In genomic region chr15:74892313-74892712, GRCh38 we compare ENCODE assay signal across 17 cellular contexts. TPM values are rescaled to one million over a fixed set of nuclear protein-coding genes. Genes with fewer than 3 reads are reported as not detected.
DNase-seq lines count a peak whose midpoint lies in the region; ATAC-seq and TF ChIP-seq lines count a peak whose summit lies in the region.
"Had no signal": no experiment of that assay in that cellular context is flagged by ENCODE, and none has a peak within 500 bp of the region (broad histone marks: within the 10 kb centered on the region; RNA-seq: fewer than 3 reads in every experiment).

No MANE protein-coding gene starts in this region.

- no peak for DNase-seq in T-helper 1 cell
- peak; percentile 89 for DNase-seq in Calu3
- DNase-seq in body of pancreas = peak; percentile 50 to 79 (median 75)
- DNase-seq in naive thymus-derived CD4-positive, alpha-beta T cell = no peak
- DNase-seq in lower lobe of right lung = no peak
- DNase-seq in SW 1271 (lab: John Stamatoyannopoulos, UW) = no peak
- DNase-seq: activated effector memory CD4-positive, alpha-beta T cell treated with Interleukin-2 at 50 U/mL for 16 hours; Caco-2; caudate nucleus; GM23248; KBM-7; NCI-H1930; nucleus accumbens; stimulated activated CD4-positive, alpha-beta T cell treated with anti-CD3 and anti-CD28 coated beads, Interleukin-12 subunit alpha, Interleukin-12 subunit beta, amount 100 ng/mL, for 4 hours had no signal

- H3K27ac ChIP-seq in body of pancreas (peak overlapping the region in 3 of 4 donors; percentile 50 to 85 (median 82)), lower lobe of right lung (no peak overlapping the region)
- peak overlapping the region; percentile 70 for H3K27ac ChIP-seq in naive thymus-derived CD4-positive, alpha-beta T cell (ENCODE audit: low read depth, low read length)
- H3K27ac ChIP-seq: A549, GM23248 had no signal

- H3K27ac Mint-ChIP-seq in T-helper 1 cell treated with Interleukin-12 subunit alpha and Interleukin-12 subunit beta and Interleukin-4 antibody, amounts not matched to agents 30 μg/mL and 1 μg/mL, for 36 hours = peak overlapping the region; percentile 98
- peak overlapping the region; percentile 27 for H3K27ac Mint-ChIP-seq in Calu3 (ENCODE audit: unreplicated experiment)
- peak overlapping the region; percentile 83 to 100 (median 97) for H3K27ac Mint-ChIP-seq in naive thymus-derived CD4-positive, alpha-beta T cell

- BruUV-seq in Calu3 (replicated peaks; lab: Mats Ljungman, UMichigan) = no TSS peak

- POLR2A ChIA-PET in naive thymus-derived CD4-positive, alpha-beta T cell (lab: Charles Lee) = interaction anchor here (0.9 to 3.1 kb wide), 9 partner anchors 9 to 564 kb away, joined by 3 to 21 read pairs (median 5); partner anchors contain the start of genes COX5A, SCAMP2 and ULK3

- intact Hi-C loops in Calu3 (cut with micrococcal nuclease; ENCODE audit: unreplicated experiment) (no loop called here), body of pancreas (cut with DNase I) (no loop called here), lower lobe of right lung (cut with DNase I) (no loop called here)
- intact Hi-C loops in naive thymus-derived CD4-positive, alpha-beta T cell (cut with micrococcal nuclease) = loop anchor here (5.0 kb wide), 2 partner anchors 45 to 105 kb away; partner anchors contain the start of gene COX5A (in 1 of the 2)

- H3K4me1 Mint-ChIP-seq in T-helper 1 cell treated with Interleukin-12 subunit alpha and Interleukin-12 subunit beta and Interleukin-4 antibody, amounts not matched to agents 30 μg/mL and 1 μg/mL, for 36 hours (ENCODE audit: low read depth) = peaks cover 32% of the 10 kb centered on the region
- peaks cover 47% of the 10 kb centered on the region for H3K4me1 Mint-ChIP-seq in Calu3 (ENCODE audit: low read depth, unreplicated experiment)
- H3K4me1 Mint-ChIP-seq in naive thymus-derived CD4-positive, alpha-beta T cell = peaks cover 30 to 60% (median 49%) of the 10 kb centered on the region in 7 donors

- no peak overlapping the region for H3K4me3 Mint-ChIP-seq in T-helper 1 cell treated with Interleukin-12 subunit alpha and Interleukin-12 subunit beta and Interleukin-4 antibody, amounts not matched to agents 30 μg/mL and 1 μg/mL, for 36 hours
- no peak overlapping the region for H3K4me3 Mint-ChIP-seq in Calu3 (ENCODE audit: low read depth, unreplicated experiment)
- peak overlapping the region in 5 of 10 donors; percentile 18 to 96 (median 66) for H3K4me3 Mint-ChIP-seq in naive thymus-derived CD4-positive, alpha-beta T cell

- no peaks in the 10 kb centered on the region for H3K27me3 Mint-ChIP-seq in T-helper 1 cell treated with Interleukin-12 subunit alpha and Interleukin-12 subunit beta and Interleukin-4 antibody, amounts not matched to agents 30 μg/mL and 1 μg/mL, for 36 hours (ENCODE audit: low read depth)
- no peaks in the 10 kb centered on the region for H3K27me3 Mint-ChIP-seq in Calu3 (ENCODE audit: unreplicated experiment)
- no peaks in the 10 kb centered on the region for H3K27me3 Mint-ChIP-seq in naive thymus-derived CD4-positive, alpha-beta T cell

- 28 to 42% methylated on average over 3 of the region's 3 CpGs for WGBS in body of pancreas, 2 donors

- CTCF ChIA-PET in Calu3 (lab: Charles Lee) = interaction anchor here (0.6 to 2.1 kb wide), 4 partner anchors 9 to 74 kb away, joined by 4 to 24 read pairs (median 5); no protein-coding TSS in a partner anchor
- CTCF ChIA-PET in naive thymus-derived CD4-positive, alpha-beta T cell (lab: Charles Lee) = interaction anchor here (2.7 kb wide), 1 partner anchor 10 kb away, joined by 13 read pairs; no protein-coding TSS in a partner anchor

- H3K36me3 Mint-ChIP-seq in T-helper 1 cell treated with Interleukin-12 subunit alpha and Interleukin-12 subunit beta and Interleukin-4 antibody, amounts not matched to agents 30 μg/mL and 1 μg/mL, for 36 hours (ENCODE audit: low read depth) = peaks cover 28% of the 10 kb centered on the region
- peaks cover 51% of the 10 kb centered on the region for H3K36me3 Mint-ChIP-seq in Calu3 (ENCODE audit: insufficient read depth, unreplicated experiment)
- H3K36me3 Mint-ChIP-seq in naive thymus-derived CD4-positive, alpha-beta T cell = peaks cover 0 to 24% (median 9%) of the 10 kb centered on the region in 5 donors

- TF ChIP-seq CTCF in Calu3 (IDR thresholded peaks at IDR 0.05; ENCODE audit: unreplicated experiment) = peak; percentile 16
- peak in 3 of 7 experiments; percentile 9 to 21 (median 17) for TF ChIP-seq CTCF in body of pancreas (IDR thresholded peaks at IDR 0.05)
- TF ChIP-seq CTCF in lower lobe of right lung (IDR thresholded peaks at IDR 0.05) = no peak

- peak; percentile 15 for ATAC-seq in body of pancreas
- ATAC-seq in naive thymus-derived CD4-positive, alpha-beta T cell = no peak
- no peak for ATAC-seq in HG02973 (IDR thresholded peaks at IDR 0.05; ENCODE audit: unreplicated experiment)
- no peak for ATAC-seq in lower lobe of right lung
- ATAC-seq: A549 had no signal

- H3K4me3 ChIP-seq in body of pancreas (no peak overlapping the region), lower lobe of right lung (no peak overlapping the region)
- no peak overlapping the region for H3K4me3 ChIP-seq in naive thymus-derived CD4-positive, alpha-beta T cell (ENCODE audit: low read length)
- H3K4me3 ChIP-seq: A549, GM23248 had no signal

- no peak for TF ChIP-seq POLR2A in body of pancreas (IDR thresholded peaks at IDR 0.05)

- H3K9me3 ChIP-seq in body of pancreas (no peaks in the 10 kb centered on the region), lower lobe of right lung (no peaks in the 10 kb centered on the region)
- H3K9me3 ChIP-seq in naive thymus-derived CD4-positive, alpha-beta T cell (ENCODE audit: control insufficient read depth in 2 of 3, low read length in 3 of 3) = no peaks in the 10 kb centered on the region
- H3K9me3 ChIP-seq: A549, Caco-2 had no signal

- peaks cover 38% of the 10 kb centered on the region for H3K4me1 ChIP-seq in body of pancreas
- H3K4me1 ChIP-seq in naive thymus-derived CD4-positive, alpha-beta T cell (ENCODE audit: control insufficient read depth in 2 of 2, insufficient read depth in 2 of 2, low read length in 2 of 2) = peaks cover 33 to 45% of the 10 kb centered on the region in 2 donors
- peaks cover 20% of the 10 kb centered on the region for H3K4me1 ChIP-seq in lower lobe of right lung

- no peaks in the 10 kb centered on the region for H3K36me3 ChIP-seq in body of pancreas (replicated peaks in 1 of 2; ENCODE audit: insufficient read depth in 1 of 2, low read depth in 2 of 2)
- H3K36me3 ChIP-seq in naive thymus-derived CD4-positive, alpha-beta T cell (ENCODE audit: control insufficient read depth in 2 of 3, insufficient read depth in 3 of 3, low read length in 3 of 3) = peaks cover 0 to 33% (median 4%) of the 10 kb centered on the region in 3 experiments
- peaks cover 25% of the 10 kb centered on the region for H3K36me3 ChIP-seq in lower lobe of right lung

- no peaks in the 10 kb centered on the region for H3K9me3 Mint-ChIP-seq in T-helper 1 cell treated with Interleukin-12 subunit alpha and Interleukin-12 subunit beta and Interleukin-4 antibody, amounts not matched to agents 30 μg/mL and 1 μg/mL, for 36 hours
- no peaks in the 10 kb centered on the region for H3K9me3 Mint-ChIP-seq in Calu3 (ENCODE audit: low read depth, unreplicated experiment)
- peaks cover 0 to 4% (median 0%) of the 10 kb centered on the region in 11 donors for H3K9me3 Mint-ChIP-seq in naive thymus-derived CD4-positive, alpha-beta T cell

- H3K27me3 ChIP-seq in body of pancreas = no peaks in the 10 kb centered on the region
- H3K27me3 ChIP-seq in naive thymus-derived CD4-positive, alpha-beta T cell (ENCODE audit: control insufficient read depth in 2 of 2, insufficient read depth in 2 of 2, low read length in 2 of 2) = no peaks in the 10 kb centered on the region
- no peaks in the 10 kb centered on the region for H3K27me3 ChIP-seq in lower lobe of right lung (ENCODE audit: low read depth)

RNA-seq across cellular contexts. Expression of gene MPI, which starts 2.5 kb away (rescaled TPM):
- 63.3 and 76.1 TPM in 2 replicates for total RNA-seq in Calu3 (2022)
- total RNA-seq in body of pancreas = 10 to 100 TPM; 47.5 to 80.4 TPM
- total RNA-seq in naive thymus-derived CD4-positive, alpha-beta T cell = 10 to 100 TPM; 34.0 to 97.8 (median 80.6) TPM
- 10 to 100 TPM; 92.5 to 98.3 TPM for polyA plus RNA-seq in naive thymus-derived CD4-positive, alpha-beta T cell
- 29.4 TPM for total RNA-seq in lower lobe of right lung

RNA-seq across cellular contexts. Expression of gene FAM219B, which starts 14.3 kb away (rescaled TPM):
- total RNA-seq in Calu3 (2022) (48.1 and 56.2 TPM in 2 replicates), body of pancreas (10 to 100 TPM; 25.4 to 42.8 TPM), lower lobe of right lung (92.2 TPM)
- 100 to 1,000 TPM in 2 of 5 experiments, 10 to 100 TPM in 3; 40.5 to 111 (median 99.6) TPM for total RNA-seq in naive thymus-derived CD4-positive, alpha-beta T cell
- polyA plus RNA-seq in naive thymus-derived CD4-positive, alpha-beta T cell = 10 to 100 TPM; 20.2 to 27.7 TPM

RNA-seq across cellular contexts. Expression of gene SCAMP2, which starts 19.1 kb away (rescaled TPM):
- total RNA-seq in Calu3 (2022) = 114 and 115 TPM in 2 replicates
- 10 to 100 TPM; 33.5 to 36.9 TPM for total RNA-seq in body of pancreas
- 100 to 1,000 TPM in 3 of 5 experiments, 10 to 100 TPM in 2; 78.9 to 130 (median 116) TPM for total RNA-seq in naive thymus-derived CD4-positive, alpha-beta T cell
- polyA plus RNA-seq in naive thymus-derived CD4-positive, alpha-beta T cell = 100 to 1,000 TPM; 131 to 141 TPM
- total RNA-seq in lower lobe of right lung = 122 TPM

RNA-seq across cellular contexts. Expression of gene COX5A, which starts 45.6 kb away (rescaled TPM):
- 272 and 280 TPM in 2 replicates for total RNA-seq in Calu3 (2022)
- total RNA-seq in body of pancreas = 10 to 100 TPM; 50.1 to 61.5 TPM
- 100 to 1,000 TPM in 1 of 5 experiments, 10 to 100 TPM in 4; 44.4 to 210 (median 59.2) TPM for total RNA-seq in naive thymus-derived CD4-positive, alpha-beta T cell
- polyA plus RNA-seq in naive thymus-derived CD4-positive, alpha-beta T cell = 100 to 1,000 TPM; 239 to 242 TPM
- total RNA-seq in lower lobe of right lung = 134 TPM

RNA-seq across cellular contexts. Expression of gene ULK3, which starts 49.4 kb away (rescaled TPM):
- 33.8 and 42.2 TPM in 2 replicates for total RNA-seq in Calu3 (2022)
- total RNA-seq in body of pancreas = 10 to 100 TPM; 74.2 to 76.3 TPM
- total RNA-seq in naive thymus-derived CD4-positive, alpha-beta T cell = 100 to 1,000 TPM in 1 of 5 experiments, 10 to 100 TPM in 4; 53.2 to 106 (median 59.2) TPM
- 10 to 100 TPM; 15.4 to 32.8 TPM for polyA plus RNA-seq in naive thymus-derived CD4-positive, alpha-beta T cell
- 40.3 TPM for total RNA-seq in lower lobe of right lung

Comparison
In these comparisons a context has a peak if more than half of its experiments do, and no peak if none do; other contexts are left out.
1. H3K27ac Mint-ChIP-seq: peak in every context shown above with its lines; median percentile 98 in T-helper 1 cell treated with Interleukin-12 subunit alpha and Interleukin-12 subunit beta and Interleukin-4 antibody, amounts not matched to agents 30 μg/mL and 1 μg/mL, for 36 hours; 97 in naive thymus-derived CD4-positive, alpha-beta T cell; 27 in Calu3.
2. DNase-seq: peak in Calu3 (single experiment) and body of pancreas (4 of 4); none in T-helper 1 cell (0 of 5), naive thymus-derived CD4-positive, alpha-beta T cell (0 of 9), lower lobe of right lung (single experiment) and SW 1271 (0 of 2).
3. intact Hi-C loops: an anchor here in naive thymus-derived CD4-positive, alpha-beta T cell (5.0 kb wide); none called in Calu3, body of pancreas and lower lobe of right lung.